In genomic region chr4:76772498-76773106, GRCh38 we compare ENCODE assay signal across 13 cellular contexts.
DNase-seq lines count a peak whose midpoint lies in the region; ATAC-seq, FAIRE-seq and TF ChIP-seq lines count a peak whose summit lies in the region.
"Had no signal": no experiment of that assay in that cellular context is flagged by ENCODE, and none has a peak within 500 bp of the region (broad histone marks: within the 10 kb centered on the region; RNA-seq: fewer than 3 reads in every experiment).

No MANE protein-coding gene starts in this region.

- H3K9me3 ChIP-seq in cardiac muscle cell (ENCODE audit: low read depth) (no peaks in the 10 kb centered on the region), heart left ventricle (peaks cover 0 to 6% (median 0%) of the 10 kb centered on the region in 12 donors), gastrocnemius medialis (no peaks in the 10 kb centered on the region)
- H3K9me3 ChIP-seq: lower lobe of right lung, sigmoid colon had no signal

- peak in 1 of 2 donors; percentile 82 for DNase-seq in cardiac muscle cell (ENCODE audit: low read depth in 1 of 2, low spot score in 1 of 2)
- no peak for DNase-seq in heart left ventricle
- peak; percentile 72 to 81 for DNase-seq in cardiac fibroblast (ENCODE audit: low read depth in 2 of 2)
- DNase-seq in urothelium cell line (ENCODE audit: low spot score) = peak; percentile 32
- no peak for DNase-seq in gastrocnemius medialis
- DNase-seq in HEK293T (ENCODE audit: extremely low spot score) = no peak
- no peak for DNase-seq in NCI-H774 (lab: John Stamatoyannopoulos, UW)
- DNase-seq: activated CD4-positive, alpha-beta T cell treated with anti-CD3 and anti-CD28 coated beads for 36 hours; activated naive CD8-positive, alpha-beta T cell treated with anti-CD3 and anti-CD28 coated beads, Interleukin-2, amount 10 ng/mL, durations not matched to agents 7 days and 5 days; lower lobe of right lung; SHP77 treated with DMSO at 0.1 percent for 48 hours; sigmoid colon had no signal

- in situ Hi-C loops in gastrocnemius medialis (cut with MboI; ENCODE audit: low sequenced_read_pairs in 4 of 4) = no loop called here

- intact Hi-C loops in heart left ventricle (cut with DNase I) = no loop called here
- intact Hi-C loops in gastrocnemius medialis (cut with DNase I; ENCODE audit: low total_unique reads) = no loop called here

- FAIRE-seq in urothelium cell line (lab: Jason Lieb, UNC) = no peak

- H3K4me1 ChIP-seq in cardiac muscle cell (ENCODE audit: low read depth) (peaks cover 6% of the 10 kb centered on the region), heart left ventricle (no peaks in the 10 kb centered on the region), gastrocnemius medialis (no peaks in the 10 kb centered on the region)
- H3K4me1 ChIP-seq: lower lobe of right lung had no signal

- CTCF ChIA-PET in HEK293T (lab: Yijun Ruan, JAX) = no interaction called here

- POLR2A ChIA-PET in HEK293T (lab: Yijun Ruan, JAX) = no interaction called here

- TF ChIP-seq CTCF in cardiac muscle cell (IDR thresholded peaks at IDR 0.05; ENCODE audit: low read depth, low read length) = no peak
- TF ChIP-seq CTCF in heart left ventricle (IDR thresholded peaks at IDR 0.05) = no peak
- no peak for TF ChIP-seq CTCF in cardiac fibroblast (IDR thresholded peaks at IDR 0.05; ENCODE audit: low read depth, low read length)
- TF ChIP-seq CTCF in gastrocnemius medialis (IDR thresholded peaks at IDR 0.05 in 4 of 5, conservative IDR thresholded peaks at IDR 0.05 in 1 of 5) = no peak

- H3K27ac ChIP-seq in cardiac muscle cell (peak overlapping the region; percentile 23), heart left ventricle (no peak overlapping the region), gastrocnemius medialis (no peak overlapping the region)
- H3K27ac ChIP-seq: lower lobe of right lung, sigmoid colon had no signal

- H3K27me3 ChIP-seq in cardiac muscle cell (no peaks in the 10 kb centered on the region), heart left ventricle (no peaks in the 10 kb centered on the region), gastrocnemius medialis (no peaks in the 10 kb centered on the region)
- H3K27me3 ChIP-seq: sigmoid colon had no signal

- 56 to 69% (median 59%) methylated on average over 5 of the region's 5 CpGs for WGBS in heart left ventricle, 4 donors

- ATAC-seq in heart left ventricle (no peak), HG03442 (IDR thresholded peaks at IDR 0.05; ENCODE audit: unreplicated experiment) (peak; percentile 59), gastrocnemius medialis (no peak)
- ATAC-seq: activated CD4-positive, alpha-beta T cell treated with anti-CD3 and anti-CD28 coated beads for 36 hours had no signal

- peaks cover 9% of the 10 kb centered on the region for H3K36me3 ChIP-seq in cardiac muscle cell
- peaks cover 0 to 29% (median 12%) of the 10 kb centered on the region in 9 donors for H3K36me3 ChIP-seq in heart left ventricle
- H3K36me3 ChIP-seq in gastrocnemius medialis = no peaks in the 10 kb centered on the region

- H3K4me3 ChIP-seq in cardiac muscle cell = no peak overlapping the region
- H3K4me3 ChIP-seq in heart left ventricle = no peak overlapping the region
- no peak overlapping the region for H3K4me3 ChIP-seq in cardiac fibroblast (replicated peaks in 1 of 2; ENCODE audit: low read depth in 2 of 2, low read length in 2 of 2)
- H3K4me3 ChIP-seq in gastrocnemius medialis = no peak overlapping the region
- H3K4me3 ChIP-seq: lower lobe of right lung, sigmoid colon had no signal

- no peak for TF ChIP-seq POLR2A in heart left ventricle (IDR thresholded peaks at IDR 0.05)
- no peak for TF ChIP-seq POLR2A in gastrocnemius medialis (IDR thresholded peaks at IDR 0.05)

TF ChIP-seq in HEK293T, 16 proteins besides CTCF, POLR2A, EP300 and RAD21:
- no peak for TF ChIP-seq HDGF (IDR thresholded peaks at IDR 0.05; ENCODE audit: borderline replicate concordance)
- no peak for TF ChIP-seq CTBP1 (IDR thresholded peaks at IDR 0.05; ENCODE audit: borderline replicate concordance)
- no peak for TF ChIP-seq FOXA1 (IDR thresholded peaks at IDR 0.05)
- no peak for TF ChIP-seq TARDBP (IDR thresholded peaks at IDR 0.05)
- no peak for TF ChIP-seq FOXK2 (IDR thresholded peaks at IDR 0.05)
- TF ChIP-seq SP1 (IDR thresholded peaks at IDR 0.05) = no peak
- TF ChIP-seq LEF1 (IDR thresholded peaks at IDR 0.05; ENCODE audit: borderline replicate concordance) = no peak
- no peak for TF ChIP-seq PKNOX1 (IDR thresholded peaks at IDR 0.05)
- no peak for TF ChIP-seq FOXM1 (IDR thresholded peaks at IDR 0.05; ENCODE audit: borderline replicate concordance)
- no peak for TF ChIP-seq NFRKB (IDR thresholded peaks at IDR 0.05)
TF ChIP-seq in HEK293T: peak in this region for 0.

Comparison
In these comparisons a context has a peak if more than half of its experiments do, and no peak if none do; other contexts are left out.
1. DNase-seq: peak in cardiac fibroblast (2 of 2) and urothelium cell line (single experiment); none in heart left ventricle (0 of 5), gastrocnemius medialis (0 of 2), HEK293T (single experiment) and NCI-H774 (single experiment).